17 cellular contexts compared by ENCODE assay signal in genomic region chr6:127462391-127462790, GRCh38. TPM values are rescaled to one million over a fixed set of nuclear protein-coding genes. Genes with fewer than 3 reads are reported as not detected.
A peak's percentile ranks its signal among the peaks of the same experiment; 100 is the strongest.
DNase-seq lines count a peak whose midpoint lies in the region; ATAC-seq and TF ChIP-seq lines count a peak whose summit lies in the region.
"Had no signal": no experiment of that assay in that cellular context is flagged by ENCODE, and none has a peak within 500 bp of the region (broad histone marks: within the 10 kb centered on the region; RNA-seq: fewer than 3 reads in every experiment).

No MANE protein-coding gene starts in this region.

- no peak overlapping the region for H2BK120ac ChIP-seq in IMR-90 (ENCODE audit: low read depth, low read length)

- H3K56ac ChIP-seq in IMR-90 (ENCODE audit: extremely low read depth, insufficient read depth, low read length) = no peak overlapping the region

- H3K79me1 ChIP-seq in IMR-90 (ENCODE audit: low read depth in 1 of 2, low read length in 2 of 2) = no peaks in the 10 kb centered on the region

- TF ChIP-seq CTCF in AG10803 (conservative IDR thresholded peaks at IDR 0.05; ENCODE audit: low read length) (no peak; the same call in 1 of the 2 replicates), IMR-90 (conservative IDR thresholded peaks at IDR 0.05; ENCODE audit: low read depth, low read length) (0 out of 2 replicates have a peak, but pooled peaks have one; percentile 5), endodermal cell (conservative IDR thresholded peaks at IDR 0.05) (peak; percentile 65), psoas muscle (IDR thresholded peaks at IDR 0.05) (peak; percentile 26)

- H3K4ac ChIP-seq in IMR-90 (ENCODE audit: low read depth, low read length) = no peak overlapping the region

- no peak overlapping the region for H3K4me3 Mint-ChIP-seq in endodermal cell
- H3K4me3 Mint-ChIP-seq: activated CD4-positive, alpha-beta memory T cell treated with anti-CD3 and anti-CD28 coated beads, Interleukin-2, amount 10 ng/mL, durations not matched to agents 7 days and 5 days; activated naive CD8-positive, alpha-beta T cell treated with anti-CD3 and anti-CD28 coated beads for 36 hours; activated T-cell treated with anti-CD3 and anti-CD28 coated beads, Interleukin-2, amount 50 U/mL, for 72 hours had no signal

- H3K9me3 ChIP-seq in IMR-90 (ENCODE audit: control insufficient read depth, insufficient read depth, low read length) = no peaks in the 10 kb centered on the region
- no peaks in the 10 kb centered on the region for H3K9me3 ChIP-seq in endodermal cell (ENCODE audit: control insufficient read depth, low read length)
- no peaks in the 10 kb centered on the region for H3K9me3 ChIP-seq in psoas muscle
- H3K9me3 ChIP-seq: Caco-2, left ventricle myocardium inferior had no signal

- CTCF ChIA-PET in IMR-90 (lab: Yijun Ruan, JAX) = no interaction called here

- no peak overlapping the region for H2AFZ ChIP-seq in IMR-90 (replicated peaks; ENCODE audit: low read length, poor library complexity)

- dilution Hi-C loops in IMR-90 (cut with HindIII; ENCODE audit: low sequenced_read_pairs, unreplicated experiment) = no loop called here

- H3K4me1 ChIP-seq in IMR-90 (ENCODE audit: control insufficient read depth, insufficient read depth, low read length) = peaks cover 6% of the 10 kb centered on the region
- H3K4me1 ChIP-seq in endodermal cell (ENCODE audit: control insufficient read depth, insufficient read depth, low read length) = no peaks in the 10 kb centered on the region
- peaks cover 39% of the 10 kb centered on the region for H3K4me1 ChIP-seq in psoas muscle
- H3K4me1 ChIP-seq: Caco-2 had no signal

- H3K27me3 Mint-ChIP-seq in endodermal cell (ENCODE audit: insufficient read depth) = peaks cover 30% of the 10 kb centered on the region
- H3K27me3 Mint-ChIP-seq: activated CD4-positive, alpha-beta memory T cell treated with anti-CD3 and anti-CD28 coated beads, Interleukin-2, amount 10 ng/mL, durations not matched to agents 7 days and 5 days had no signal

- no peak overlapping the region for H2BK15ac ChIP-seq in IMR-90 (ENCODE audit: low read depth, low read length)

- H3K36me3 Mint-ChIP-seq in endodermal cell (ENCODE audit: low read depth) = no peaks in the 10 kb centered on the region
- H3K36me3 Mint-ChIP-seq: activated naive CD8-positive, alpha-beta T cell treated with anti-CD3 and anti-CD28 coated beads for 36 hours had no signal

- H3K4me3 ChIP-seq in AG10803 (ENCODE audit: low read length) (no peak overlapping the region), IMR-90 (ENCODE audit: insufficient read depth, low read depth, low read length) (no peak overlapping the region), endodermal cell (ENCODE audit: low read length) (no peak overlapping the region), psoas muscle (no peak overlapping the region)
- H3K4me3 ChIP-seq: left ventricle myocardium inferior had no signal

- H3K9me3 Mint-ChIP-seq in endodermal cell = no peaks in the 10 kb centered on the region
- H3K9me3 Mint-ChIP-seq: activated CD4-positive, alpha-beta memory T cell treated with anti-CD3 and anti-CD28 coated beads, Interleukin-2, amount 10 ng/mL, durations not matched to agents 7 days and 5 days; activated naive CD8-positive, alpha-beta T cell treated with anti-CD3 and anti-CD28 coated beads for 36 hours; activated T-cell treated with anti-CD3 and anti-CD28 coated beads, Interleukin-2, amount 50 U/mL, for 72 hours had no signal

- no peak for TF ChIP-seq POLR2A in IMR-90 (IDR thresholded peaks at IDR 0.05; ENCODE audit: low read depth, low read length)

- TF ChIP-seq RAD21 in IMR-90 (IDR thresholded peaks at IDR 0.05; ENCODE audit: low read length) = no peak

- H4K8ac ChIP-seq in IMR-90 (ENCODE audit: low read depth in 2 of 2, low read length in 2 of 2) = no peak overlapping the region

- H4K5ac ChIP-seq in IMR-90 (ENCODE audit: low read depth, low read length) = no peak overlapping the region

- peaks cover 19% of the 10 kb centered on the region for H3K4me1 Mint-ChIP-seq in endodermal cell

- no CpG with 5 or more reads among the region's 2 CpGs for WGBS in IMR-90 (ENCODE audit: extremely low coverage in 2 of 2, insufficient read length in 1 of 2), 2 experiments
- 82 to 87% methylated on average over 2 of the region's 2 CpGs for WGBS in endodermal cell (ENCODE audit: insufficient coverage in 1 of 2, insufficient read length in 1 of 2), 2 experiments
- WGBS in psoas muscle, 3 donors = 20 to 34% (median 26%) methylated on average over 2 of the region's 2 CpGs

- H3K36me3 ChIP-seq in IMR-90 (ENCODE audit: control insufficient read depth, insufficient read depth, low read length) (no peaks in the 10 kb centered on the region), endodermal cell (ENCODE audit: control insufficient read depth, insufficient read depth, low read length) (no peaks in the 10 kb centered on the region), psoas muscle (ENCODE audit: insufficient read depth in 1 of 2, low read depth in 1 of 2) (no peaks in the 10 kb centered on the region)
- H3K36me3 ChIP-seq: left ventricle myocardium inferior had no signal

- H3K27me3 ChIP-seq in IMR-90 (ENCODE audit: control insufficient read depth, insufficient read depth, low read length) = no peaks in the 10 kb centered on the region
- H3K27me3 ChIP-seq in endodermal cell (ENCODE audit: control insufficient read depth, insufficient read depth, low read length, poor library complexity, severe bottlenecking) = no peaks in the 10 kb centered on the region
- H3K27me3 ChIP-seq in psoas muscle (ENCODE audit: insufficient read depth in 3 of 3, low read length in 2 of 3) = no peaks in the 10 kb centered on the region

- no peak overlapping the region for H3K23ac ChIP-seq in IMR-90 (ENCODE audit: low read depth, low read length)

- POLR2A ChIA-PET in IMR-90 (lab: Charles Lee; ENCODE audit: unreplicated experiment) = no interaction called here

- no TSS peak for BruUV-seq in IMR-90 (replicated peaks; lab: Mats Ljungman, UMichigan)

- H3K9me1 ChIP-seq in IMR-90 (ENCODE audit: insufficient read depth, low read length) = peaks cover 3% of the 10 kb centered on the region; the same call in 1 of the 2 replicates

- no peak overlapping the region for H3K4me2 ChIP-seq in IMR-90 (ENCODE audit: low read depth, low read length)

- no peak overlapping the region for H3K9ac ChIP-seq in IMR-90 (ENCODE audit: low read depth, low read length)
- no peak overlapping the region for H3K9ac ChIP-seq in endodermal cell (ENCODE audit: extremely low read depth, low read length, poor library complexity, severe bottlenecking)

- H3K14ac ChIP-seq in IMR-90 (replicated peaks; ENCODE audit: low read depth, low read length) = no peak overlapping the region

- H2BK5ac ChIP-seq in IMR-90 (ENCODE audit: low read depth, low read length, poor library complexity, severe bottlenecking) = no peak overlapping the region

- H2BK20ac ChIP-seq in IMR-90 (ENCODE audit: low read depth, low read length) = no peak overlapping the region

- DNase-seq in AG10803 (ENCODE audit: low read depth) (peak; percentile 6), IMR-90 (peak; percentile 10), endodermal cell (peak; percentile 49), psoas muscle (no peak), SKM-1 (lab: John Stamatoyannopoulos, UW; ENCODE audit: unreplicated experiment) (no peak), NCI-H345 (lab: John Stamatoyannopoulos, UW) (no peak), MV-4-11 (lab: John Stamatoyannopoulos, UW) (no peak)
- DNase-seq: activated CD4-positive, alpha-beta memory T cell treated with anti-CD3 and anti-CD28 coated beads, Interleukin-2, amount 10 ng/mL, durations not matched to agents 7 days and 5 days; activated naive CD8-positive, alpha-beta T cell treated with anti-CD3 and anti-CD28 coated beads for 36 hours; activated T-cell treated with anti-CD3 and anti-CD28 coated beads, Interleukin-2, amount 50 U/mL, for 72 hours; Caco-2; left ventricle myocardium inferior; NCI-H2081; NCI-H69; stimulated activated CD4-positive, alpha-beta T cell treated with anti-CD3 and anti-CD28 coated beads, Interleukin-12 subunit alpha, Interleukin-12 subunit beta, amount 100 ng/mL, for 4 hours; stimulated activated naive CD4-positive, alpha-beta T cell had no signal

- H4K20me1 ChIP-seq in IMR-90 (ENCODE audit: insufficient read depth, low read length) = peaks cover 3% of the 10 kb centered on the region; the same call in 1 of the 2 replicates

- no peak overlapping the region for H3K18ac ChIP-seq in IMR-90 (ENCODE audit: low read depth, low read length)

- intact Hi-C loops in IMR-90 (cut with micrococcal nuclease) = no loop called here
- intact Hi-C loops in psoas muscle (cut with DNase I) = loop anchor here in 1 of 2 donors (5.0 to 10.0 kb wide), 2 partner anchors 52 to 120 kb away; partner anchors contain the start of genes ECHDC1 and MTCL3

- ATAC-seq in IMR-90 (ENCODE audit: low read depth) (no peak), psoas muscle (peak; percentile 45 to 61 (median 49)), HG02981 (IDR thresholded peaks at IDR 0.05; ENCODE audit: unreplicated experiment) (no peak)
- ATAC-seq: activated T-cell treated with anti-CD3 and anti-CD28 coated beads, Interleukin-2, amount 50 U/mL, for 72 hours had no signal

- no peak overlapping the region for H2AK5ac ChIP-seq in IMR-90 (ENCODE audit: low read depth, low read length)

- H4K91ac ChIP-seq in IMR-90 (ENCODE audit: insufficient read depth, low read depth, low read length) = no peak overlapping the region

- H2AK9ac ChIP-seq in IMR-90 (replicated peaks; ENCODE audit: low read depth, low read length, poor library complexity) = no peak overlapping the region

- in situ Hi-C loops in IMR-90 (cut with MboI; ENCODE audit: low sequenced_read_pairs) = loop anchor here (10.0 kb wide), 1 partner anchor 158 kb away; no protein-coding TSS in a partner anchor

- H3K27ac Mint-ChIP-seq in endodermal cell = no peak overlapping the region
- H3K27ac Mint-ChIP-seq: activated CD4-positive, alpha-beta memory T cell treated with anti-CD3 and anti-CD28 coated beads, Interleukin-2, amount 10 ng/mL, durations not matched to agents 7 days and 5 days; activated naive CD8-positive, alpha-beta T cell treated with anti-CD3 and anti-CD28 coated beads for 36 hours; activated T-cell treated with anti-CD3 and anti-CD28 coated beads, Interleukin-2, amount 50 U/mL, for 72 hours had no signal

- no peak overlapping the region for H3K27ac ChIP-seq in IMR-90 (ENCODE audit: insufficient read depth, low read length)
- no peak overlapping the region for H3K27ac ChIP-seq in endodermal cell (ENCODE audit: low read depth, low read length)
- H3K27ac ChIP-seq in psoas muscle = peak overlapping the region; percentile 97
- H3K27ac ChIP-seq: left ventricle myocardium inferior had no signal

TF ChIP-seq in IMR-90, 13 proteins besides CTCF, POLR2A, EP300 and RAD21:
- no peak for TF ChIP-seq RCOR1 (IDR thresholded peaks at IDR 0.05; ENCODE audit: insufficient replicate concordance, low read length)

RNA-seq across cellular contexts. Expression of gene KIAA0408, which starts 3.2 kb away (rescaled TPM):
- total RNA-seq in IMR-90 (2012; rRNA removed) = 0.83 and 0.90 TPM in 2 replicates
- 1.4 and 2.9 TPM in 2 replicates for polyA plus RNA-seq in IMR-90 (2012; rRNA removed)
- polyA plus RNA-seq in IMR-90 (2012; cell fraction: cytosol; rRNA removed) = 0.13 and 0.19 TPM in 2 replicates
- polyA plus RNA-seq in IMR-90 (2012; cell fraction: nucleus; rRNA removed; ENCODE audit: low replicate concordance) = 1.1 and 12.2 TPM in 2 replicates
- under 1 TPM; 0.64 to 0.84 TPM for total RNA-seq in endodermal cell
- polyA plus RNA-seq in endodermal cell (2013, experiment 1 of 2) = 18.0 TPM
- polyA plus RNA-seq in endodermal cell (2013, experiment 2 of 2) = 16.9 TPM
- 10 to 100 TPM; 10.4 to 31.5 (median 14.7) TPM for total RNA-seq in psoas muscle
- polyA plus RNA-seq in psoas muscle = 10 to 100 TPM in 2 of 3 donors, 1 to 10 TPM in 1; 4.4 to 48.0 (median 24.6) TPM
- total RNA-seq: Caco-2 had no signal

Comparison
In these comparisons a context has a peak if more than half of its experiments do, and no peak if none do; other contexts are left out.
1. DNase-seq: peak in AG10803 (single experiment), IMR-90 (single experiment) and endodermal cell (single experiment); none in psoas muscle (0 of 2), SKM-1 (single experiment), NCI-H345 (single experiment) and MV-4-11 (single experiment).
2. ATAC-seq: peak in psoas muscle (4 of 4); none in IMR-90 (single experiment) and HG02981 (single experiment).